Comparison of ENCODE assay signal across 29 cellular contexts in the genomic region with DNA sequence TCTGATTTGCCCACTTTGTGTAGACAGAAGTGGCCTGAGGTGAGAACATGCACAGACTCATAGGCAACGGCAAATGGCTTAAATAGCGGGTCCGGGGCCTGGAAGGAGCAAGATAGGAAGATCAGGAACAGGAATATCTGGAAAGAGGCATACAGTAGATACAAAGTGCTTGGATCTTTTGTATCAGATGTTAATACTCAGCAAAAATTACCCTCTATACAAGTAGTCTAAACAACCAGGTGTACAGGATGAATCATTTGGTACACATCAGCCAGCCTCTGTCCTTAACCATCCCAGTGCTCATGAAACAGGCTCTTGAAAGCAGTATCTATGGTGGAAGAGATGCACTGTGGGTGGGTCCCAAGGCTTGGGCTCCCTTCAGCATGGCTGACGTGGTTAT.
"Had no signal": no experiment of that assay in that cellular context is flagged by ENCODE, and none has a peak within 500 bp of the region (broad histone marks: within the 10 kb centered on the region; RNA-seq: fewer than 3 reads in every experiment).

No MANE protein-coding gene starts in this region.

- H3K36me3 Mint-ChIP-seq: activated CD4-positive, alpha-beta memory T cell treated with anti-CD3 and anti-CD28 coated beads for 36 hours; activated CD8-positive, alpha-beta memory T cell treated with anti-CD3 and anti-CD28 coated beads, Interleukin-2, amount 10 ng/mL, durations not matched to agents 7 days and 5 days; activated naive CD8-positive, alpha-beta T cell treated with anti-CD3 and anti-CD28 coated beads for 36 hours had no signal

- H3K4me3 Mint-ChIP-seq: activated CD4-positive, alpha-beta memory T cell treated with anti-CD3 and anti-CD28 coated beads for 36 hours; activated CD4-positive, alpha-beta T cell treated with anti-CD3 and anti-CD28 coated beads for 36 hours; activated CD4-positive, alpha-beta T cell treated with anti-CD3 and anti-CD28 coated beads, Interleukin-2, amount 10 ng/mL, durations not matched to agents 24 days and 14 days; activated CD8-positive, alpha-beta memory T cell treated with anti-CD3 and anti-CD28 coated beads, Interleukin-2, amount 10 ng/mL, durations not matched to agents 7 days and 5 days; activated CD8-positive, alpha-beta T cell treated with anti-CD3 and anti-CD28 coated beads, Interleukin-2, amount 10 ng/mL, durations not matched to agents 7 days and 5 days; activated naive CD4-positive, alpha-beta T cell treated with anti-CD3 and anti-CD28 coated beads for 36 hours; activated naive CD4-positive, alpha-beta T cell treated with anti-CD3 and anti-CD28 coated beads, Interleukin-2, amount 50 U/mL, for 24 hours; activated naive CD8-positive, alpha-beta T cell treated with anti-CD3 and anti-CD28 coated beads for 36 hours; activated naive CD8-positive, alpha-beta T cell treated with anti-CD3 and anti-CD28 coated beads, Interleukin-2, amount 50 U/mL, for 24 hours; activated T-helper 1 cell treated with anti-CD3 and anti-CD28 coated beads, Interleukin-12 subunit alpha, Interleukin-12 subunit beta, Interleukin-2, Interleukin-4 antibody, amounts not matched to agents 30 ng/mL and 10 ng/mL and 1 ng/mL, durations not matched to agents 14 hours and 24 hours and 36 hours had no signal

- H3K27ac Mint-ChIP-seq: activated CD4-positive, alpha-beta memory T cell treated with anti-CD3 and anti-CD28 coated beads for 36 hours; activated CD4-positive, alpha-beta T cell treated with anti-CD3 and anti-CD28 coated beads for 36 hours; activated CD4-positive, alpha-beta T cell treated with anti-CD3 and anti-CD28 coated beads, Interleukin-2, amount 10 ng/mL, durations not matched to agents 24 days and 14 days; activated CD8-positive, alpha-beta memory T cell treated with anti-CD3 and anti-CD28 coated beads, Interleukin-2, amount 10 ng/mL, durations not matched to agents 7 days and 5 days; activated CD8-positive, alpha-beta T cell treated with anti-CD3 and anti-CD28 coated beads, Interleukin-2, amount 10 ng/mL, durations not matched to agents 7 days and 5 days; activated naive CD4-positive, alpha-beta T cell treated with anti-CD3 and anti-CD28 coated beads for 36 hours; activated naive CD4-positive, alpha-beta T cell treated with anti-CD3 and anti-CD28 coated beads, Interleukin-2, amount 50 U/mL, for 24 hours; activated naive CD8-positive, alpha-beta T cell treated with anti-CD3 and anti-CD28 coated beads for 36 hours; activated naive CD8-positive, alpha-beta T cell treated with anti-CD3 and anti-CD28 coated beads, Interleukin-2, amount 50 U/mL, for 24 hours; activated T-helper 1 cell treated with anti-CD3 and anti-CD28 coated beads, Interleukin-12 subunit alpha, Interleukin-12 subunit beta, Interleukin-2, Interleukin-4 antibody, amounts not matched to agents 30 ng/mL and 10 ng/mL and 1 ng/mL, durations not matched to agents 14 hours and 24 hours and 36 hours; activated T-helper 2 cell treated with anti-CD3 and anti-CD28 coated beads, Interferon-gamma antibody, Interleukin-2, Interleukin-4, amounts not matched to agents 10 μg/mL and 5 μg/mL and 100 μg/mL, durations not matched to agents 14 hours and 24 hours and 36 hours had no signal

- DNase-seq: activated CD4-positive, alpha-beta memory T cell treated with anti-CD3 and anti-CD28 coated beads for 36 hours; activated CD4-positive, alpha-beta T cell treated with anti-CD3 and anti-CD28 coated beads for 36 hours; activated CD4-positive, alpha-beta T cell treated with anti-CD3 and anti-CD28 coated beads, Interleukin-2, amount 10 ng/mL, durations not matched to agents 24 days and 14 days; activated CD4-positive, CD25-positive, alpha-beta regulatory T cell; activated CD4-positive, CD25-positive, alpha-beta regulatory T cell treated with anti-CD3 and anti-CD28 coated beads, Interleukin-2, amount 50 U/mL, for 72 hours; activated CD8-positive, alpha-beta memory T cell treated with anti-CD3 and anti-CD28 coated beads, Interleukin-2, amount 10 ng/mL, durations not matched to agents 7 days and 5 days; activated CD8-positive, alpha-beta memory T cell treated with anti-CD3 and anti-CD28 coated beads, Interleukin-2, amount 50 U/mL, for 4 hours; activated CD8-positive, alpha-beta T cell treated with anti-CD3 and anti-CD28 coated beads, Interleukin-2, amount 10 ng/mL, durations not matched to agents 7 days and 5 days; activated effector memory CD4-positive, alpha-beta T cell treated with anti-CD3 and anti-CD28 coated beads, Interleukin-2, amount 50 U/mL, for 16 hours; activated naive CD4-positive, alpha-beta T cell treated with anti-CD3 and anti-CD28 coated beads for 36 hours; activated naive CD8-positive, alpha-beta T cell treated with anti-CD3 and anti-CD28 coated beads for 36 hours; activated naive CD8-positive, alpha-beta T cell treated with anti-CD3 and anti-CD28 coated beads, Interleukin-2, amount 50 U/mL, for 24 hours; activated T-cell treated with anti-CD3 and anti-CD28 coated beads, Interleukin-2, amount 50 U/mL, for 1 hour; activated T-cell treated with anti-CD3 and anti-CD28 coated beads, Interleukin-2, amount 50 U/mL, for 48 hours; adrenal gland; amygdala; aorta; body of pancreas; central memory CD4-positive, alpha-beta T cell; cerebellar nuclear complex; colonic mucosa; effector CD8-positive, alpha-beta T cell; esophagus squamous epithelium; foreskin melanocyte; heart right ventricle had no signal

- H3K9me3 ChIP-seq: adrenal gland, body of pancreas, colonic mucosa, esophagus squamous epithelium had no signal

- H3K27me3 Mint-ChIP-seq: activated naive CD4-positive, alpha-beta T cell treated with anti-CD3 and anti-CD28 coated beads, Interleukin-2, amount 50 U/mL, for 24 hours; activated naive CD8-positive, alpha-beta T cell treated with anti-CD3 and anti-CD28 coated beads for 36 hours had no signal

- ATAC-seq: activated CD4-positive, alpha-beta T cell treated with anti-CD3 and anti-CD28 coated beads for 36 hours; activated CD8-positive, alpha-beta memory T cell treated with anti-CD3 and anti-CD28 coated beads, Interleukin-2, amount 10 ng/mL, durations not matched to agents 7 days and 5 days; activated CD8-positive, alpha-beta T cell treated with anti-CD3 and anti-CD28 coated beads, Interleukin-2, amount 10 ng/mL, durations not matched to agents 7 days and 5 days; activated naive CD8-positive, alpha-beta T cell treated with anti-CD3 and anti-CD28 coated beads, Interleukin-2, amount 50 U/mL, for 24 hours; body of pancreas; gastroesophageal sphincter; heart right ventricle had no signal

- H3K4me1 Mint-ChIP-seq: activated CD4-positive, alpha-beta T cell treated with anti-CD3 and anti-CD28 coated beads for 36 hours; activated CD8-positive, alpha-beta memory T cell treated with anti-CD3 and anti-CD28 coated beads, Interleukin-2, amount 10 ng/mL, durations not matched to agents 7 days and 5 days; activated naive CD4-positive, alpha-beta T cell treated with anti-CD3 and anti-CD28 coated beads, Interleukin-2, amount 50 U/mL, for 24 hours; activated naive CD8-positive, alpha-beta T cell treated with anti-CD3 and anti-CD28 coated beads for 36 hours; activated naive CD8-positive, alpha-beta T cell treated with anti-CD3 and anti-CD28 coated beads, Interleukin-2, amount 50 U/mL, for 24 hours had no signal
